Comparison of ENCODE assay signal across 8 cellular contexts in the genomic region with DNA sequence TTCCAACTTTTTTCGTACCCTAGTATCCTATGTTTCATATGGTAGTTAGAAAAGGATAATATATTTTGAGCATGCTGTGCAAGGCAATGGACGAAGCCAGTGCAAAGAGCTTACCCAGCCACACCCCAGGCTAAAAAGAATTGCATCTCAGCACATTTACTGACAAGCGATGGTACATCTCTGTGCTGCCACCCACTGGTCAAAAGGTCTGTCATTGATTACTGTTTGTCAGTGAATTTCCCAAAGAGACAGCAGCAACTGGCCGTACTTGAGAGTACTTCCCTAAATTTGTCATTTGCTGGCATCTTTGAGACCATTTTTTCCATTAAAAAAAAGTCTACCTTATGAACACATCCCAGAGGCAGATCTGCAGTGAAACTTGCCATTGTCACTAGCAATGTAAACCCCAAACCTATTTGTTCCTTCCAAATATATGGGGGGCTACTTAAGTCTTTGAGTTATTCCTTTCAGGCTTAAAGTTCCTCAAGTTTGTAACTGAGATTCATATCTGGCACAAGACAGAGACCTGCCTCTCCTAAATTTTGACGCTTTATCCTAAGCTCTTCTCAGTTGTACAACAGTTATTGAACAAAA.
DNase-seq lines count a peak whose midpoint lies in the region; ATAC-seq and TF ChIP-seq lines count a peak whose summit lies in the region.

No MANE protein-coding gene starts in this region.

- H3K4me2 ChIP-seq in OCI-LY1 (ENCODE audit: low read length), result no peak overlapping the region

- H3K4me3 Mint-ChIP-seq in neural crest cell, result no peak overlapping the region

- H3K9me2 ChIP-seq in OCI-LY1 (ENCODE audit: low read depth, low read length), result no peaks in the 10 kb centered on the region

- no peak overlapping the region for H3K27ac Mint-ChIP-seq in neural crest cell (ENCODE audit: unreplicated experiment)

- H3K36me3 Mint-ChIP-seq in neural crest cell (ENCODE audit: low read depth), result no peaks in the 10 kb centered on the region

- DNase-seq in GM06990 (ENCODE audit: extremely low read depth, insufficient read length) (no peak), HPDE6-E6E7 (ENCODE audit: extremely low spot score) (peak; percentile 11), dorsolateral prefrontal cortex (peak in 9 of 10 donors; percentile 34 to 91 (median 59)), neural crest cell (ENCODE audit: low read depth, low spot score) (peak; percentile 71)

- H3K27me3 ChIP-seq in GM06990 (replicated peaks; ENCODE audit: control insufficient read depth, insufficient read depth, low read length) (no peaks in the 10 kb centered on the region), OCI-LY1 (ENCODE audit: insufficient read depth, low read length) (no peaks in the 10 kb centered on the region), dorsolateral prefrontal cortex (no peaks in the 10 kb centered on the region)

- H3K27ac ChIP-seq in OCI-LY1 (ENCODE audit: low read depth, low read length, poor library complexity, severe bottlenecking) (no peak overlapping the region), dorsolateral prefrontal cortex (peak overlapping the region in 1 of 59 donors; percentile 9)

- H3K4me1 ChIP-seq in OCI-LY1 (ENCODE audit: insufficient read depth, low read length, severe bottlenecking), result no peaks in the 10 kb centered on the region

- no peaks in the 10 kb centered on the region for H3F3A ChIP-seq in OCI-LY1 (ENCODE audit: insufficient read depth, low read length)

- no peaks in the 10 kb centered on the region for H3K9me3 ChIP-seq in OCI-LY1 (ENCODE audit: low read length)

- H3K9ac ChIP-seq in OCI-LY1 (ENCODE audit: low read length), result no peak overlapping the region

- intact Hi-C loops in dorsolateral prefrontal cortex (cut with DNase I), result loop anchor here (5.0 to 10.0 kb wide), 5 partner anchors 95 to 1025 kb away; partner anchors contain the start of gene CTNND2 (in 1 of the 2)

- no peaks in the 10 kb centered on the region for H3K9me3 Mint-ChIP-seq in neural crest cell

- H3K4me1 Mint-ChIP-seq in neural crest cell, result peaks cover 3% of the 10 kb centered on the region

- H3K79me2 ChIP-seq in OCI-LY1 (ENCODE audit: insufficient read depth, low read length), result no peaks in the 10 kb centered on the region

- no peak overlapping the region for H2AFZ ChIP-seq in OCI-LY1 (ENCODE audit: low read length)

- H3K4me3 ChIP-seq in GM06990 (replicated peaks; ENCODE audit: low read depth, low read length) (no peak overlapping the region), OCI-LY1 (ENCODE audit: low read depth, low read length, poor library complexity, severe bottlenecking) (no peak overlapping the region), dorsolateral prefrontal cortex (no peak overlapping the region)

- no peaks in the 10 kb centered on the region for H3K27me3 Mint-ChIP-seq in neural crest cell (ENCODE audit: low read depth)

- H3K36me3 ChIP-seq in GM06990 (ENCODE audit: control insufficient read depth, insufficient read depth, low read length), result no peaks in the 10 kb centered on the region
- H3K36me3 ChIP-seq in OCI-LY1 (ENCODE audit: insufficient read depth, low read length), result no peaks in the 10 kb centered on the region

- TF ChIP-seq CTCF in GM06990 (IDR thresholded peaks at IDR 0.05; ENCODE audit: insufficient read depth, low read length, poor library complexity, severe bottlenecking) (peak; percentile 41), OCI-LY1 (IDR thresholded peaks at IDR 0.05; ENCODE audit: low read length) (peak; percentile 60), dorsolateral prefrontal cortex (IDR thresholded peaks at IDR 0.05 in 54 of 56, conservative IDR thresholded peaks at IDR 0.05 in 2 of 56; ENCODE audit: low read depth in 1 of 56, partially characterized antibody in 56 of 56) (peak; percentile 38 to 81 (median 67)), neural crest cell (conservative IDR thresholded peaks at IDR 0.05) (peak; percentile 72)

- H4K20me1 ChIP-seq in OCI-LY1 (ENCODE audit: insufficient read depth, low read length), result no peaks in the 10 kb centered on the region

- ATAC-seq in GM18511 (IDR thresholded peaks at IDR 0.05; ENCODE audit: unreplicated experiment) (no peak), GM18873 (IDR thresholded peaks at IDR 0.05; ENCODE audit: low FRiP score, unreplicated experiment) (no peak), HG02970 (IDR thresholded peaks at IDR 0.05; ENCODE audit: low FRiP score, unreplicated experiment) (no peak)
